Comparison of ENCODE assay signal across 10 cellular contexts in genomic region chr1:43475611-43476401, GRCh38. TPM values are rescaled to one million over a fixed set of nuclear protein-coding genes. Genes with fewer than 3 reads are reported as not detected.
A peak's percentile ranks its signal among the peaks of the same experiment; 100 is the strongest.
DNase-seq lines count a peak whose midpoint lies in the region; ATAC-seq and TF ChIP-seq lines count a peak whose summit lies in the region.
"Not testable (repeated sequence)": the region's sequence is repeated elsewhere in the genome, so short reads cannot be mapped to it uniquely, and the experiment has no call there.
"Had no signal": no experiment of that assay in that cellular context is flagged by ENCODE, and none has a peak within 500 bp of the region (broad histone marks: within the 10 kb centered on the region; RNA-seq: fewer than 3 reads in every experiment).

No MANE protein-coding gene starts in this region.

- not testable (repeated sequence) for H3K79me2 ChIP-seq in fibroblast of lung (ENCODE audit: control insufficient read depth, insufficient read depth, low read length)

- H2AK5ac ChIP-seq in IMR-90 (ENCODE audit: low read depth, low read length) = peak overlapping the region; percentile 100

- H3K4me1 ChIP-seq in IMR-90 (ENCODE audit: control insufficient read depth, insufficient read depth, low read length) = peaks cover 21% of the 10 kb centered on the region
- H3K4me1 ChIP-seq in RWPE2 (ENCODE audit: insufficient read depth, poor library complexity, severe bottlenecking) = peaks cover 56% of the 10 kb centered on the region
- H3K4me1 ChIP-seq in body of pancreas = peaks cover 18% of the 10 kb centered on the region
- H3K4me1 ChIP-seq in fibroblast of lung (ENCODE audit: control insufficient read depth, extremely low read depth, insufficient read depth, low read length) = peaks cover 21% of the 10 kb centered on the region
- H3K4me1 ChIP-seq in left lung = not testable (repeated sequence)

- H3K4ac ChIP-seq in IMR-90 (ENCODE audit: low read depth, low read length) = peak overlapping the region; percentile 100

- H3K9me3 ChIP-seq in IMR-90 (ENCODE audit: control insufficient read depth, insufficient read depth, low read length); RWPE2 (ENCODE audit: severe bottlenecking); body of pancreas; fibroblast of lung (ENCODE audit: control insufficient read depth, insufficient read depth, low read depth, low read length); left lung: not testable (repeated sequence)

- ATAC-seq in IMR-90 (ENCODE audit: low read depth) (peak; percentile 32), RWPE2 (ENCODE audit: low read depth) (peak; percentile 54), body of pancreas (peak; percentile 80), left lung (peak; percentile 67)

- H2BK5ac ChIP-seq in IMR-90 (ENCODE audit: low read depth, low read length, poor library complexity, severe bottlenecking) = peak overlapping the region; percentile 98

- peak overlapping the region; percentile 95 for H3K56ac ChIP-seq in IMR-90 (ENCODE audit: extremely low read depth, insufficient read depth, low read length)

- H3K9me1 ChIP-seq in IMR-90 (ENCODE audit: insufficient read depth, low read length) = peaks cover 26% of the 10 kb centered on the region

- peak overlapping the region; percentile 2; the same call in 1 of the 2 replicates for H3K4me2 ChIP-seq in IMR-90 (ENCODE audit: low read depth, low read length)
- not testable (repeated sequence) for H3K4me2 ChIP-seq in fibroblast of lung (ENCODE audit: extremely low read depth, insufficient read depth, low read length)

- not testable (repeated sequence) for H3K4me3 ChIP-seq in IMR-90 (ENCODE audit: insufficient read depth, low read depth, low read length); RWPE2 (ENCODE audit: severe bottlenecking); body of pancreas; fibroblast of lung (replicated peaks in 1 of 4; ENCODE audit: control extremely low read depth in 1 of 4, insufficient read depth in 1 of 4, low read depth in 3 of 4, low read length in 4 of 4); left lung

- peak overlapping the region; percentile 99 for H3K14ac ChIP-seq in IMR-90 (replicated peaks; ENCODE audit: low read depth, low read length)

- not testable (repeated sequence) for H3K27me3 ChIP-seq in IMR-90 (ENCODE audit: control insufficient read depth, insufficient read depth, low read length); RWPE2 (ENCODE audit: insufficient read depth, poor library complexity, severe bottlenecking); body of pancreas; fibroblast of lung (ENCODE audit: control insufficient read depth, insufficient read depth, low read length); left lung

- WGBS in IMR-90 (ENCODE audit: extremely low coverage in 2 of 2, insufficient read length in 1 of 2), 2 experiments = 100% methylated on average over 3 of the region's 10 CpGs; no CpG with 5 or more reads in 1 of the 2 experiments
- WGBS in body of pancreas, 2 donors = 61 to 64% methylated on average over 10 of the region's 10 CpGs

- H3K27me3 Mint-ChIP-seq in progenitor cell of endocrine pancreas = not testable (repeated sequence)

- peak overlapping the region; percentile 79 for H4K5ac ChIP-seq in IMR-90 (ENCODE audit: low read depth, low read length)

- dilution Hi-C loops in IMR-90 (cut with HindIII; ENCODE audit: low sequenced_read_pairs, unreplicated experiment) = not testable (repeated sequence)

- H4K8ac ChIP-seq in IMR-90 (ENCODE audit: low read depth in 2 of 2, low read length in 2 of 2) = peak overlapping the region; percentile 98 to 100

- H3K23ac ChIP-seq in IMR-90 (ENCODE audit: low read depth, low read length) = peak overlapping the region; percentile 96

- H3K27ac Mint-ChIP-seq in progenitor cell of endocrine pancreas = peak overlapping the region; percentile 88

- TF ChIP-seq RAD21 in IMR-90 (IDR thresholded peaks at IDR 0.05; ENCODE audit: low read length) = not testable (repeated sequence)

- H3K4me3 Mint-ChIP-seq in progenitor cell of endocrine pancreas (ENCODE audit: low read depth) = not testable (repeated sequence)

- CTCF ChIA-PET in IMR-90 (lab: Yijun Ruan, JAX) = not testable (repeated sequence)

- H4K91ac ChIP-seq in IMR-90 (ENCODE audit: insufficient read depth, low read depth, low read length) = peak overlapping the region; percentile 100

- H3K9me3 Mint-ChIP-seq in progenitor cell of endocrine pancreas (ENCODE audit: low read depth) = not testable (repeated sequence)

- intact Hi-C loops in IMR-90 (cut with micrococcal nuclease); body of pancreas (cut with DNase I); left lung (cut with DNase I): not testable (repeated sequence)

- peak overlapping the region; percentile 98 for H3K18ac ChIP-seq in IMR-90 (ENCODE audit: low read depth, low read length)

- H3K79me1 ChIP-seq in IMR-90 (ENCODE audit: low read depth in 1 of 2, low read length in 2 of 2) = peaks cover 0 to 17% of the 10 kb centered on the region in 2 experiments; a peak in 3 of 4 replicates

- not testable (repeated sequence) for TF ChIP-seq POLR2A in IMR-90 (IDR thresholded peaks at IDR 0.05; ENCODE audit: low read depth, low read length); body of pancreas (IDR thresholded peaks at IDR 0.05)

- not testable (repeated sequence) for H4K20me1 ChIP-seq in IMR-90 (ENCODE audit: insufficient read depth, low read length); fibroblast of lung (ENCODE audit: control insufficient read depth, extremely low read depth, insufficient read depth, low read length)

- in situ Hi-C loops in ACHN (cut with HindIII; ENCODE audit: low pct_ligation_motif_present, low pct_unique_long_range_greater_than_20kb, low sequenced_read_pairs); IMR-90 (cut with MboI; ENCODE audit: low sequenced_read_pairs): not testable (repeated sequence)

- H3K36me3 Mint-ChIP-seq in progenitor cell of endocrine pancreas (ENCODE audit: insufficient read depth) = not testable (repeated sequence)

- not testable (repeated sequence) for H3K9ac ChIP-seq in IMR-90 (ENCODE audit: low read depth, low read length); fibroblast of lung (ENCODE audit: insufficient read depth, low read length)

- H3K4me1 Mint-ChIP-seq in progenitor cell of endocrine pancreas (ENCODE audit: low read depth) = not testable (repeated sequence)

- not testable (repeated sequence) for H2AFZ ChIP-seq in IMR-90 (replicated peaks; ENCODE audit: low read length, poor library complexity); fibroblast of lung (ENCODE audit: low read length)

- H2BK20ac ChIP-seq in IMR-90 (ENCODE audit: low read depth, low read length) = peak overlapping the region; percentile 100

- POLR2A ChIA-PET in IMR-90 (lab: Charles Lee; ENCODE audit: unreplicated experiment) = not testable (repeated sequence)

- peak overlapping the region; percentile 97 for H2BK15ac ChIP-seq in IMR-90 (ENCODE audit: low read depth, low read length)

- not testable (repeated sequence) for TF ChIP-seq CTCF in IMR-90 (conservative IDR thresholded peaks at IDR 0.05; ENCODE audit: low read depth, low read length); RWPE2 (IDR thresholded peaks at IDR 0.05; ENCODE audit: poor library complexity, severe bottlenecking); body of pancreas (IDR thresholded peaks at IDR 0.05); fibroblast of lung (conservative IDR thresholded peaks at IDR 0.05 in 1 of 2, IDR thresholded peaks at IDR 0.05 in 1 of 2; ENCODE audit: low read depth in 1 of 2, low read length in 2 of 2); left lung (IDR thresholded peaks at IDR 0.05); progenitor cell of endocrine pancreas (IDR thresholded peaks at IDR 0.05; ENCODE audit: unreplicated experiment)

- H2BK120ac ChIP-seq in IMR-90 (ENCODE audit: low read depth, low read length) = peak overlapping the region; percentile 100

- peak overlapping the region; percentile 96 for H3K27ac ChIP-seq in IMR-90 (ENCODE audit: insufficient read depth, low read length)
- peak overlapping the region; percentile 99 for H3K27ac ChIP-seq in RWPE2 (ENCODE audit: poor library complexity, severe bottlenecking)
- peak overlapping the region in 3 of 4 donors; percentile 60 to 76 (median 66) for H3K27ac ChIP-seq in body of pancreas
- H3K27ac ChIP-seq in fibroblast of lung (ENCODE audit: insufficient read depth, low read length) = peak overlapping the region; percentile 77
- H3K27ac ChIP-seq in left lung = not testable (repeated sequence)

- not testable (repeated sequence) for BruUV-seq in IMR-90 (replicated peaks; lab: Mats Ljungman, UMichigan)

- DNase-seq in ACHN (peak; percentile 75), GM03348 (ENCODE audit: low spot score) (peak; percentile 41), IMR-90 (peak; percentile 83), body of pancreas (peak in 2 of 4 donors; percentile 39 to 47), fibroblast of lung (ENCODE audit: low read depth in 2 of 2) (peak; percentile 25 to 90)
- DNase-seq in RWPE2 (ENCODE audit: low spot score); left lung; progenitor cell of endocrine pancreas (ENCODE audit: low spot score, unreplicated experiment): not testable (repeated sequence)

- H2AK9ac ChIP-seq in IMR-90 (replicated peaks; ENCODE audit: low read depth, low read length, poor library complexity) = peak overlapping the region; percentile 95

- H3K36me3 ChIP-seq in IMR-90 (ENCODE audit: control insufficient read depth, insufficient read depth, low read length); RWPE2 (ENCODE audit: low read depth); body of pancreas (replicated peaks in 1 of 2; ENCODE audit: insufficient read depth in 1 of 2, low read depth in 2 of 2); fibroblast of lung (ENCODE audit: control insufficient read depth, insufficient read depth, low read length); left lung: not testable (repeated sequence)

RNA-seq across cellular contexts. Expression of gene HYI, which starts 22.1 kb away (rescaled TPM):
- 21.5 and 25.0 TPM in 2 replicates for total RNA-seq in IMR-90 (2012; rRNA removed)
- polyA plus RNA-seq in IMR-90 (2012; rRNA removed) = 53.7 and 66.7 TPM in 2 replicates
- polyA plus RNA-seq in IMR-90 (2012; cell fraction: cytosol; rRNA removed) = 46.3 and 63.2 TPM in 2 replicates
- 204 and 236 TPM in 2 replicates for polyA plus RNA-seq in IMR-90 (2012; cell fraction: nucleus; rRNA removed; ENCODE audit: low replicate concordance)
- total RNA-seq in body of pancreas = 100 to 1,000 TPM; 101 to 157 TPM
- 30.8 and 36.5 TPM in 2 replicates for total RNA-seq in fibroblast of lung
- 24.6 and 26.3 TPM in 2 replicates for polyA plus RNA-seq in fibroblast of lung
- polyA plus RNA-seq in fibroblast of lung (2012) = 46.5 and 49.4 TPM in 2 replicates
- polyA minus RNA-seq in fibroblast of lung (ENCODE audit: low replicate concordance) = 29.5 and 33.4 TPM in 2 replicates
- 10 to 100 TPM; 55.9 to 60.2 TPM for total RNA-seq in left lung
- 52.4 and 58.7 TPM in 2 replicates for total RNA-seq in progenitor cell of endocrine pancreas

RNA-seq across cellular contexts. Expression of gene PTPRF, which starts 54.9 kb away (rescaled TPM):
- total RNA-seq in IMR-90 (2012; rRNA removed) (25.8 and 27.8 TPM in 2 replicates), body of pancreas (10 to 100 TPM; 81.7 to 89.0 TPM), fibroblast of lung (23.9 and 45.2 TPM in 2 replicates), left lung (100 to 1,000 TPM; 123 to 279 TPM), progenitor cell of endocrine pancreas (482 and 520 TPM in 2 replicates)
- polyA plus RNA-seq in IMR-90 (2012; rRNA removed) (92.3 and 103 TPM in 2 replicates), fibroblast of lung (39.5 and 52.0 TPM in 2 replicates)
- 46.4 and 102 TPM in 2 replicates for polyA plus RNA-seq in IMR-90 (2012; cell fraction: cytosol; rRNA removed)
- polyA plus RNA-seq in IMR-90 (2012; cell fraction: nucleus; rRNA removed; ENCODE audit: low replicate concordance) = 122 and 210 TPM in 2 replicates
- polyA plus RNA-seq in fibroblast of lung (2012) = 48.9 and 75.8 TPM in 2 replicates
- polyA minus RNA-seq in fibroblast of lung (ENCODE audit: low replicate concordance) = 242 and 244 TPM in 2 replicates
- total RNA-seq: activated B cell treated with CpG ODN at 0.5 μM for 24 hours; CD4-positive, alpha-beta memory T cell had no signal
- polyA plus RNA-seq: CD4-positive, alpha-beta memory T cell had no signal
